Comparison of ENCODE assay signal across 1 cellular context in genomic region chr1:29436386-29436785, GRCh38.
TF ChIP-seq lines count a peak whose summit lies in the region.

No MANE protein-coding gene starts in this region.

TF ChIP-seq in GM23338, 12 proteins besides CTCF, POLR2A, EP300 and RAD21 (continued from another document):
- TF ChIP-seq REST (IDR thresholded peaks at IDR 0.05; ENCODE audit: unreplicated experiment) = no peak
- no peak for TF ChIP-seq POLR2AphosphoS5 (IDR thresholded peaks at IDR 0.05; ENCODE audit: low read depth)
- no peak for TF ChIP-seq ETS1 (IDR thresholded peaks at IDR 0.05)
- TF ChIP-seq EZH2phosphoT487 (IDR thresholded peaks at IDR 0.05; ENCODE audit: unreplicated experiment) = no peak
- TF ChIP-seq STAT1 (IDR thresholded peaks at IDR 0.05; ENCODE audit: unreplicated experiment) = no peak
